Comparison of ENCODE assay signal across 16 cellular contexts in genomic region chr3:65539620-65540019, GRCh38.
DNase-seq lines count a peak whose midpoint lies in the region; TF ChIP-seq lines count a peak whose summit lies in the region.
"Had no signal": no experiment of that assay in that cellular context is flagged by ENCODE, and none has a peak within 500 bp of the region (broad histone marks: within the 10 kb centered on the region; RNA-seq: fewer than 3 reads in every experiment).

No MANE protein-coding gene starts in this region.

- H3K79me2 ChIP-seq in neural progenitor cell (ENCODE audit: low read depth) = peaks cover 99% of the 10 kb centered on the region

- no peak overlapping the region for H3K4me3 ChIP-seq in H7 (ENCODE audit: insufficient read depth, low read depth, low read length)
- H3K4me3 ChIP-seq in NT2/D1 (ENCODE audit: insufficient read length, low read depth) = no peak overlapping the region
- H3K4me3 ChIP-seq in iPS-15b (ENCODE audit: low read depth, low read length) = peak overlapping the region; percentile 19
- no peak overlapping the region for H3K4me3 ChIP-seq in neural progenitor cell
- H3K4me3 ChIP-seq in colonic mucosa = no peak overlapping the region

- H3K27me3 Mint-ChIP-seq in neural progenitor cell (ENCODE audit: insufficient read depth, low read depth) = no peaks in the 10 kb centered on the region
- peaks cover 2% of the 10 kb centered on the region for H3K27me3 Mint-ChIP-seq in endothelial cell (ENCODE audit: unreplicated experiment)
- H3K27me3 Mint-ChIP-seq: CD8-positive, alpha-beta memory T cell had no signal

- no peak overlapping the region for H3K4me3 Mint-ChIP-seq in neural progenitor cell
- no peak overlapping the region for H3K4me3 Mint-ChIP-seq in endothelial cell (ENCODE audit: unreplicated experiment)
- H3K4me3 Mint-ChIP-seq: CD8-positive, alpha-beta memory T cell had no signal

- H3K4me2 ChIP-seq in neural progenitor cell = peak overlapping the region; percentile 59

- H3K36me3 Mint-ChIP-seq in neural progenitor cell = peaks cover 6% of the 10 kb centered on the region
- no peaks in the 10 kb centered on the region for H3K36me3 Mint-ChIP-seq in endothelial cell (ENCODE audit: low read depth, unreplicated experiment)
- H3K36me3 Mint-ChIP-seq: CD8-positive, alpha-beta memory T cell had no signal

- H3K9me3 ChIP-seq in NT2/D1 (ENCODE audit: insufficient read depth, low read length) = no peaks in the 10 kb centered on the region
- H3K9me3 ChIP-seq in iPS-15b (ENCODE audit: control insufficient read depth, insufficient read depth, low read length) = no peaks in the 10 kb centered on the region
- no peaks in the 10 kb centered on the region for H3K9me3 ChIP-seq in neural progenitor cell (ENCODE audit: low read depth)
- H3K9me3 ChIP-seq in colonic mucosa = no peaks in the 10 kb centered on the region
- H3K9me3 ChIP-seq: BE2C had no signal

- H3K9me3 Mint-ChIP-seq in neural progenitor cell (peaks cover 8% of the 10 kb centered on the region), endothelial cell (ENCODE audit: unreplicated experiment) (no peaks in the 10 kb centered on the region)

- CTCF ChIA-PET in RWPE1 (lab: Yijun Ruan, JAX) = no interaction called here

- H3K4me1 Mint-ChIP-seq in neural progenitor cell = peaks cover 5% of the 10 kb centered on the region
- peaks cover 23% of the 10 kb centered on the region for H3K4me1 Mint-ChIP-seq in endothelial cell (ENCODE audit: unreplicated experiment)
- H3K4me1 Mint-ChIP-seq: CD8-positive, alpha-beta memory T cell had no signal

- H3F3A ChIP-seq in neural progenitor cell (ENCODE audit: low read depth) = peaks cover 34% of the 10 kb centered on the region

- H3K27ac Mint-ChIP-seq in neural progenitor cell (no peak overlapping the region), endothelial cell (ENCODE audit: unreplicated experiment) (no peak overlapping the region)
- H3K27ac Mint-ChIP-seq: CD8-positive, alpha-beta memory T cell had no signal

- TF ChIP-seq CTCF in neural progenitor cell (IDR thresholded peaks at IDR 0.05) (no peak), RWPE1 (conservative IDR thresholded peaks at IDR 0.05; ENCODE audit: low read depth) (no peak), colonic mucosa (IDR thresholded peaks at IDR 0.05) (no peak), endothelial cell (IDR thresholded peaks at IDR 0.05; ENCODE audit: unreplicated experiment) (no peak)

- H3K27ac ChIP-seq in neural progenitor cell = peak overlapping the region; percentile 66
- no peak overlapping the region for H3K27ac ChIP-seq in RWPE1
- H3K27ac ChIP-seq in colonic mucosa = no peak overlapping the region

- POLR2A ChIA-PET in RWPE1 (lab: Yijun Ruan, JAX; ENCODE audit: low non-redundant PET) = no interaction called here

- no peaks in the 10 kb centered on the region for H3K27me3 ChIP-seq in H7 (ENCODE audit: control insufficient read depth, insufficient read depth, low read length)
- peaks cover 49% of the 10 kb centered on the region for H3K27me3 ChIP-seq in NT2/D1 (ENCODE audit: insufficient read depth, insufficient read length)
- H3K27me3 ChIP-seq in iPS-15b (ENCODE audit: control insufficient read depth, insufficient read depth, low read length) = no peaks in the 10 kb centered on the region
- H3K27me3 ChIP-seq in neural progenitor cell = no peaks in the 10 kb centered on the region
- no peaks in the 10 kb centered on the region for H3K27me3 ChIP-seq in colonic mucosa
- H3K27me3 ChIP-seq: BE2C had no signal

- no peak overlapping the region for H3K9ac ChIP-seq in NT2/D1 (ENCODE audit: insufficient read length, low read depth)
- H3K9ac ChIP-seq in iPS-15b (ENCODE audit: low read depth, low read length) = no peak overlapping the region
- no peak overlapping the region for H3K9ac ChIP-seq in neural progenitor cell
- H3K9ac ChIP-seq in colonic mucosa (ENCODE audit: low read depth in 2 of 2, low read length in 2 of 2) = no peak overlapping the region

- H2AFZ ChIP-seq in neural progenitor cell (replicated peaks) = no peak overlapping the region

- DNase-seq in H7 = peak; percentile 29
- DNase-seq in NT2/D1 (ENCODE audit: low read depth, low spot score) = peak; percentile 90
- peak; percentile 54 for DNase-seq in neural progenitor cell (ENCODE audit: low spot score)
- DNase-seq in RWPE1 (ENCODE audit: low spot score) = no peak
- no peak for DNase-seq in colonic mucosa
- DNase-seq in endothelial cell (ENCODE audit: low spot score) = no peak
- DNase-seq: BE2C; CD8-positive, alpha-beta memory T cell; IMR-90; Kasumi-1; NCI-H1417 treated with DMSO at 0.1 percent for 48 hours; NCI-H2081; NCI-H2227 treated with DMSO at 0.1 percent for 48 hours; NCI-H526 treated with DMSO at 0.1 percent for 48 hours; NK-92 treated with Interleukin-12 subunit alpha and Interleukin-12 subunit beta, amount 100 ng/mL, for 24 hours had no signal

- intact Hi-C loops in colonic mucosa (cut with DNase I) = no loop called here

- H3K36me3 ChIP-seq in H7 (replicated peaks; ENCODE audit: control insufficient read depth, insufficient read depth, low read length) = no peaks in the 10 kb centered on the region
- no peaks in the 10 kb centered on the region for H3K36me3 ChIP-seq in NT2/D1 (ENCODE audit: insufficient read depth, insufficient read length, low read length)
- no peaks in the 10 kb centered on the region for H3K36me3 ChIP-seq in iPS-15b (ENCODE audit: control insufficient read depth, insufficient read depth, low read length)
- no peaks in the 10 kb centered on the region for H3K36me3 ChIP-seq in neural progenitor cell
- no peaks in the 10 kb centered on the region for H3K36me3 ChIP-seq in colonic mucosa
- H3K36me3 ChIP-seq: BE2C had no signal

- H3K4me1 ChIP-seq in NT2/D1 (ENCODE audit: insufficient read depth, insufficient read length) (peaks cover 3% of the 10 kb centered on the region), iPS-15b (ENCODE audit: control insufficient read depth, insufficient read depth, low read length) (peaks cover 29% of the 10 kb centered on the region), neural progenitor cell (peaks cover 53% of the 10 kb centered on the region), colonic mucosa (no peaks in the 10 kb centered on the region)

- H4K20me1 ChIP-seq in neural progenitor cell (ENCODE audit: low read depth) = peaks cover 18% of the 10 kb centered on the region

Comparison
In these comparisons a context has a peak if more than half of its experiments do, and no peak if none do; other contexts are left out.
1. DNase-seq: peak in H7 (single experiment), NT2/D1 (single experiment) and neural progenitor cell (single experiment); none in RWPE1 (single experiment), colonic mucosa (single experiment) and endothelial cell (single experiment).